Comparison of ENCODE assay signal across 8 cellular contexts in genomic region chr3:153221748-153222162, GRCh38. TPM values are rescaled to one million over a fixed set of nuclear protein-coding genes. Genes with fewer than 3 reads are reported as not detected.
DNase-seq lines count a peak whose midpoint lies in the region; ATAC-seq and TF ChIP-seq lines count a peak whose summit lies in the region.

No MANE protein-coding gene starts in this region.

- H3K4me3 ChIP-seq in thymus (ENCODE audit: low read length) = no peak overlapping the region

- peaks cover 40% of the 10 kb centered on the region for H3K4me1 Mint-ChIP-seq in HFFc6 (ENCODE audit: low read depth)

- peaks cover 6% of the 10 kb centered on the region for H3K27me3 Mint-ChIP-seq in HFFc6 (ENCODE audit: insufficient read depth)

- no peak for TF ChIP-seq CTCF in HFFc6 (IDR thresholded peaks at IDR 0.05)
- no peak for TF ChIP-seq CTCF in omental fat pad (IDR thresholded peaks at IDR 0.05)

- H3K36me3 Mint-ChIP-seq in HFFc6 (ENCODE audit: low read depth) = no peaks in the 10 kb centered on the region

- H3K4me1 ChIP-seq in thymus (ENCODE audit: control insufficient read depth, insufficient read depth, low read length) = no peaks in the 10 kb centered on the region

- no peaks in the 10 kb centered on the region for H3K9me3 ChIP-seq in thymus (ENCODE audit: control insufficient read depth)

- WGBS in thymus = 6% methylated on average over 9 of the region's 9 CpGs

- H3K4me3 Mint-ChIP-seq in HFFc6 = peak overlapping the region; percentile 83

- peak overlapping the region; percentile 97 for H3K27ac Mint-ChIP-seq in HFFc6

- peak; percentile 96 for ATAC-seq in omental fat pad (ENCODE audit: low FRiP score)

- H3K9me3 Mint-ChIP-seq in HFFc6 = no peaks in the 10 kb centered on the region

- H3K36me3 ChIP-seq in thymus (ENCODE audit: control insufficient read depth, insufficient read depth) = no peaks in the 10 kb centered on the region

- H3K27me3 ChIP-seq in thymus (ENCODE audit: control insufficient read depth, insufficient read depth) = no peaks in the 10 kb centered on the region

- DNase-seq in GDM1 (lab: John Stamatoyannopoulos, UW) (peak; percentile 98), HFFc6 (peak; percentile 95), fibroblast of gingiva (ENCODE audit: low read depth) (peak; percentile 32), omental fat pad (ENCODE audit: low spot score) (no peak), DMS153 (lab: John Stamatoyannopoulos, UW) (no peak)
- DNase-seq in NK-92 treated with Interleukin-12 subunit alpha and Interleukin-12 subunit beta, amount 100 ng/mL, for 24 hours (lab: John Stamatoyannopoulos, UW) = peak; percentile 79
- peak; percentile 61 for DNase-seq in activated CD8-positive, alpha-beta memory T cell treated with anti-CD3 and anti-CD28 coated beads, Interleukin-2, amount 50 U/mL, for 4 hours

- H3K27ac ChIP-seq in thymus (ENCODE audit: low read depth) = peak overlapping the region; percentile 66

RNA-seq across cellular contexts. Expression of gene RAP2B, which starts 59.7 kb away (rescaled TPM):
- total RNA-seq in HFFc6 (2021; fragmentation: NEBNext Ultra II Directional; extraction: Animal tissue kit (Norgen Biotek cat#: 25700)) = 10 to 100 TPM; 13.3 to 20.9 (median 18.6) TPM
- total RNA-seq in omental fat pad = 10 to 100 TPM; 14.7 to 28.1 (median 20.8) TPM
- 12.3 TPM for polyA plus RNA-seq in thymus

Comparison
In these comparisons a context has a peak if more than half of its experiments do, and no peak if none do; other contexts are left out.
1. DNase-seq: peak in GDM1 (single experiment), HFFc6 (single experiment), NK-92 treated with Interleukin-12 subunit alpha and Interleukin-12 subunit beta, amount 100 ng/mL, for 24 hours (single experiment), activated CD8-positive, alpha-beta memory T cell treated with anti-CD3 and anti-CD28 coated beads, Interleukin-2, amount 50 U/mL, for 4 hours (single experiment) and fibroblast of gingiva (single experiment); none in omental fat pad (single experiment) and DMS153 (single experiment).